In the genomic region with DNA sequence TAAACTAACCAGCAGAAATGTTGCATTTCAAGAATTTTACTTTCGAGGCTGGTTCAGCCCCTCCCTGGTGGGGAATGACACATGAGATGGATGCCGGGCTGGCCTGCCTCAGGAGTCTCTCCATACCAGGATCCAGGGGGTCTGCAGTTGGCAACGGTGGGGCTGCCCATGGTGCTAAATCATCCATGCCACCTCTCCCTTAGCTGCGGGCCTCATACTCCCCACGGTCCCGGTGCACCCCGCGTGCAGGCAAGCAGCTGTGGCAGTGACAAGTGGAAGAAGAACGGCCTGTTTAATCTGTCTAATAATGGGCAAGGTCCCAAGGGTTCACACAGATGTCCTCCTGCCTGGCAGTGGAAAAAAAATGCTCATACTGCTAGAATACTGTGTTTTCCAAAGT, we compare ENCODE assay signal across 25 cellular contexts.
DNase-seq lines count a peak whose midpoint lies in the region; ATAC-seq and TF ChIP-seq lines count a peak whose summit lies in the region.
"Had no signal": no experiment of that assay in that cellular context is flagged by ENCODE, and none has a peak within 500 bp of the region (broad histone marks: within the 10 kb centered on the region; RNA-seq: fewer than 3 reads in every experiment).

No MANE protein-coding gene starts in this region.

- peaks cover 8% of the 10 kb centered on the region for H3K27me3 Mint-ChIP-seq in nephron progenitor cell (ENCODE audit: low read depth, poor library complexity)

- H3K36me3 Mint-ChIP-seq in nephron progenitor cell (ENCODE audit: low read depth): peaks cover 10% of the 10 kb centered on the region
- H3K36me3 Mint-ChIP-seq: CD14-positive monocyte; CD8-positive, alpha-beta memory T cell had no signal

- H4K20me1 ChIP-seq in BLaER1: no peaks in the 10 kb centered on the region

- H3K4me2 ChIP-seq in BLaER1: peak overlapping the region; percentile 49
- H3K4me2 ChIP-seq: A549 had no signal

- ATAC-seq in esophagus mucosa: no peak
- ATAC-seq in HG02763 (IDR thresholded peaks at IDR 0.05; ENCODE audit: unreplicated experiment): no peak
- ATAC-seq: A549, HepG2 had no signal

- H3K27ac Mint-ChIP-seq in nephron progenitor cell: peak overlapping the region; percentile 81
- H3K27ac Mint-ChIP-seq: CD14-positive monocyte; CD8-positive, alpha-beta memory T cell; T-helper 1 cell treated with Interleukin-12 subunit alpha and Interleukin-12 subunit beta and Interleukin-4 antibody, amounts not matched to agents 30 μg/mL and 1 μg/mL, for 36 hours had no signal

- DNase-seq in NCI-H1694 (lab: John Stamatoyannopoulos, UW) (peak; percentile 43), NCI-H524 treated with DMSO at 0.1 percent for 48 hours (lab: John Stamatoyannopoulos, UW) (peak; percentile 26), nephron progenitor cell (no peak), SIG-M5 treated with dmso at 0.1 percent for 504 hours (lab: John Stamatoyannopoulos, UW; ENCODE audit: unreplicated experiment) (no peak), activated gamma-delta T cell (lab: John Stamatoyannopoulos, UW) (no peak)
- DNase-seq: AML-193; CD8-positive, alpha-beta memory T cell; DMS153; DND-41; Karpas-422; NCI-H1092 treated with DMSO at 0.1 percent for 48 hours; NCI-H1436; NCI-H1930; NCI-H226; NCI-H526; Right ventricle myocardium superior; RPMI8226; SW 1271 had no signal

- peaks cover 13% of the 10 kb centered on the region for H3K4me1 ChIP-seq in BLaER1
- H3K4me1 ChIP-seq: A549 had no signal

- no peaks in the 10 kb centered on the region for H3K9me3 ChIP-seq in BLaER1
- H3K9me3 ChIP-seq: A549 had no signal

- no peaks in the 10 kb centered on the region for H3K9me3 Mint-ChIP-seq in nephron progenitor cell
- H3K9me3 Mint-ChIP-seq: CD8-positive, alpha-beta memory T cell; T-helper 1 cell treated with Interleukin-12 subunit alpha and Interleukin-12 subunit beta and Interleukin-4 antibody, amounts not matched to agents 30 μg/mL and 1 μg/mL, for 36 hours had no signal

- H3K4me3 Mint-ChIP-seq in nephron progenitor cell: no peak overlapping the region
- H3K4me3 Mint-ChIP-seq: CD14-positive monocyte; CD8-positive, alpha-beta memory T cell; T-helper 1 cell treated with Interleukin-12 subunit alpha and Interleukin-12 subunit beta and Interleukin-4 antibody, amounts not matched to agents 30 μg/mL and 1 μg/mL, for 36 hours had no signal

- H3K27me3 ChIP-seq in BLaER1: no peaks in the 10 kb centered on the region

- H3K4me3 ChIP-seq in BLaER1: no peak overlapping the region
- H3K4me3 ChIP-seq: A549 had no signal

- no peak for TF ChIP-seq CTCF in nephron progenitor cell (IDR thresholded peaks at IDR 0.05)

- H3K9ac ChIP-seq in BLaER1: no peak overlapping the region

- no peaks in the 10 kb centered on the region for H3K36me3 ChIP-seq in BLaER1

- H3K27ac ChIP-seq in BLaER1: no peak overlapping the region
- H3K27ac ChIP-seq: A549 had no signal

- H3K4me1 Mint-ChIP-seq in nephron progenitor cell: peaks cover 29% of the 10 kb centered on the region
- H3K4me1 Mint-ChIP-seq: CD14-positive monocyte; CD8-positive, alpha-beta memory T cell had no signal

Comparison
In these comparisons a context has a peak if more than half of its experiments do, and no peak if none do; other contexts are left out.
1. DNase-seq: peak in NCI-H1694 (single experiment) and NCI-H524 treated with DMSO at 0.1 percent for 48 hours (single experiment); none in nephron progenitor cell (single experiment), SIG-M5 treated with dmso at 0.1 percent for 504 hours (single experiment) and activated gamma-delta T cell (single experiment).